In the genomic region with DNA sequence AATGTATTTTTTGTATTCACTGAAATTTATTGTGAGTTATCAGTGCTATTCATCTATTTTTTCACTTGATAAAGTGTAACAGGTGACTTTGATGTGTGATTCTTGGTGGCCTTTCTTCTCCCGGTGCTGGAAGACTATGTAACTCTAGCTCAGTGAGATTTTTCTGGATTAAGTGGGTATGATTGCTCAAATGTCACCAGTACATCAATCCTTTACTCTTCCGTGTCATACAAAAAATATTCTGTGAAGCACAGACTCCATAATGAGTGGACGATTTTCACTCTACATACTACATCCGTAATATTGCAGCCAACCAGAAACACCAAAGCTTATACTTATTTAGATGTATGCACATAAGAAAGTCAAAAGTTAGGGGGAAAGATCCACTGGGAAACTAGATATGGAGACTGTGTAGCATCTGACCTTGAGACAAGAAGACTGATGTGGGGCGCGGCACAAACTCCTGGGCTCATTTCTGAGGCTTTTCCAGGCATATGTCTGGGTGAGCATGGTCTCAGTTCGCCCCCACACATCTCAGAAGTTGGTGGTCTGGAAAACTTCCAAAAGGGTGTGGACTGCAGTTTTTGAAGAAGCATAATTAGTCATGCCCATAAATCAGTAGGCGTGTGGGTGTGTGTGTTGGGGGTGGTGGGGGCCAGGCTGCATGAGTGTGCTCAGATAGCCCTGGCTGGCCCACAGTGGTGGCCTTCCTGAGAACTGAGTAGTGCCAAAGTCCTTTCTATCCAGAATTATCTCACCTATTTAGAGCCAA, we compare ENCODE assay signal across 12 cellular contexts. TPM values are rescaled to one million over a fixed set of nuclear protein-coding genes. Genes with fewer than 3 reads are reported as not detected.
DNase-seq lines count a peak whose midpoint lies in the region; ATAC-seq and TF ChIP-seq lines count a peak whose summit lies in the region.
"Had no signal": no experiment of that assay in that cellular context is flagged by ENCODE, and none has a peak within 500 bp of the region (broad histone marks: within the 10 kb centered on the region; RNA-seq: fewer than 3 reads in every experiment).

No MANE protein-coding gene starts in this region.

- peaks cover 58% of the 10 kb centered on the region for H3K4me1 Mint-ChIP-seq in type B pancreatic cell (ENCODE audit: unreplicated experiment)

- H3K36me3 ChIP-seq in SJSA1 = no peaks in the 10 kb centered on the region
- H3K36me3 ChIP-seq: lower lobe of right lung had no signal

- H3K27ac ChIP-seq in SJSA1 = peak overlapping the region; percentile 64
- H3K27ac ChIP-seq: lower lobe of right lung had no signal

- H3K9me3 Mint-ChIP-seq in type B pancreatic cell = no peaks in the 10 kb centered on the region

- H3K27me3 Mint-ChIP-seq in type B pancreatic cell = no peaks in the 10 kb centered on the region

- H3K4me3 Mint-ChIP-seq in type B pancreatic cell = peak overlapping the region; percentile 17

- no peak for ATAC-seq in stimulated activated naive CD8-positive, alpha-beta T cell treated with anti-CD3 and anti-CD28 coated beads, Interleukin-15, Interleukin-2, amounts not matched to agents 100 U/mL and 50 U/mL, for 24 hours
- ATAC-seq: right cardiac atrium had no signal

- no peaks in the 10 kb centered on the region for H3K9me3 ChIP-seq in SJSA1 (replicated peaks)
- H3K9me3 ChIP-seq: lower lobe of right lung had no signal

- peaks cover 57% of the 10 kb centered on the region for H3K4me1 ChIP-seq in SJSA1 (replicated peaks)
- H3K4me1 ChIP-seq: lower lobe of right lung had no signal

- H3K36me3 Mint-ChIP-seq in type B pancreatic cell = no peaks in the 10 kb centered on the region

- no peak for TF ChIP-seq CTCF in foreskin fibroblast (IDR thresholded peaks at IDR 0.05; ENCODE audit: low read depth, low read length)
- TF ChIP-seq CTCF in type B pancreatic cell (conservative IDR thresholded peaks at IDR 0.05) = no peak

- H3K4me3 ChIP-seq in SJSA1 (no peak overlapping the region), foreskin fibroblast (ENCODE audit: low read depth in 1 of 2, low read length in 2 of 2) (no peak overlapping the region)
- H3K4me3 ChIP-seq: lower lobe of right lung had no signal

- H3K27ac Mint-ChIP-seq in type B pancreatic cell = peak overlapping the region; percentile 72

- H3K27me3 ChIP-seq in SJSA1 (replicated peaks) = no peaks in the 10 kb centered on the region

- DNase-seq in NCI-H1105 treated with DMSO at 0.1 percent for 48 hours (lab: John Stamatoyannopoulos, UW) (peak; percentile 27), NCI-H1105 (lab: John Stamatoyannopoulos, UW) (no peak), SJSA1 (ENCODE audit: low read depth in 1 of 2, low spot score in 2 of 2) (peak; percentile 86 to 88), foreskin fibroblast (peak; percentile 86 to 96), type B pancreatic cell (ENCODE audit: extremely low spot score, unreplicated experiment) (no peak), NCI-H2171 (lab: John Stamatoyannopoulos, UW) (no peak), NCI-H774 (lab: John Stamatoyannopoulos, UW) (no peak)
- no peak for DNase-seq in stimulated activated naive CD8-positive, alpha-beta T cell treated with anti-CD3 and anti-CD28 coated beads, Interleukin-15, Interleukin-2, amounts not matched to agents 100 U/mL and 50 U/mL, for 24 hours
- DNase-seq: 8988T; effector memory CD4-positive, alpha-beta T cell; lower lobe of right lung; right cardiac atrium had no signal

RNA-seq across cellular contexts. Expression of a gene that starts 53.9 kb away (rescaled TPM):
- total RNA-seq in SJSA1 (2014; rRNA removed; shearing (Covaris generic)) = 42.6 and 90.5 TPM in 2 replicates
- total RNA-seq in type B pancreatic cell (ENCODE audit: low replicate concordance) = 49.3 and 73.5 TPM in 2 replicates

Comparison
In these comparisons a context has a peak if more than half of its experiments do, and no peak if none do; other contexts are left out.
1. DNase-seq: peak in NCI-H1105 treated with DMSO at 0.1 percent for 48 hours (single experiment), SJSA1 (2 of 2) and foreskin fibroblast (2 of 2); none in NCI-H1105 (single experiment), type B pancreatic cell (single experiment), NCI-H2171 (single experiment), NCI-H774 (single experiment) and stimulated activated naive CD8-positive, alpha-beta T cell treated with anti-CD3 and anti-CD28 coated beads, Interleukin-15, Interleukin-2, amounts not matched to agents 100 U/mL and 50 U/mL, for 24 hours (single experiment).